In genomic region chr11:61569701-61570100, GRCh38 we compare ENCODE assay signal across 21 cellular contexts. TPM values are rescaled to one million over a fixed set of nuclear protein-coding genes. Genes with fewer than 3 reads are reported as not detected.
DNase-seq lines count a peak whose midpoint lies in the region; ATAC-seq and TF ChIP-seq lines count a peak whose summit lies in the region.
"Had no signal": no experiment of that assay in that cellular context is flagged by ENCODE, and none has a peak within 500 bp of the region (broad histone marks: within the 10 kb centered on the region; RNA-seq: fewer than 3 reads in every experiment).

No MANE protein-coding gene starts in this region.

- H3K4me1 ChIP-seq in neural progenitor cell (peaks cover 6% of the 10 kb centered on the region), A673 (ENCODE audit: insufficient read depth, low read length, poor library complexity, severe bottlenecking) (no peaks in the 10 kb centered on the region)
- H3K4me1 ChIP-seq: HAP-1, SJSA1 had no signal

- H3K4me1 Mint-ChIP-seq in neural progenitor cell = peaks cover 9% of the 10 kb centered on the region
- H3K4me1 Mint-ChIP-seq: B cell, CD14-positive monocyte had no signal

- H3K9me3 Mint-ChIP-seq in neural progenitor cell = no peaks in the 10 kb centered on the region
- H3K9me3 Mint-ChIP-seq: T-helper 1 cell treated with Interleukin-12 subunit alpha and Interleukin-12 subunit beta and Interleukin-4 antibody, amounts not matched to agents 30 μg/mL and 1 μg/mL, for 36 hours had no signal

- no peak overlapping the region for H3K27ac ChIP-seq in neural progenitor cell
- H3K27ac ChIP-seq in A673 (ENCODE audit: low read depth, low read length, poor library complexity, severe bottlenecking) = no peak overlapping the region
- H3K27ac ChIP-seq: Peyer's patch, SJSA1 had no signal

- H3K9ac ChIP-seq in neural progenitor cell = no peak overlapping the region

- H3K36me3 ChIP-seq in neural progenitor cell (no peaks in the 10 kb centered on the region), A673 (ENCODE audit: insufficient read depth, low read length, poor library complexity, severe bottlenecking) (no peaks in the 10 kb centered on the region)
- H3K36me3 ChIP-seq: HAP-1, Peyer's patch, SJSA1 had no signal

- no peak for ATAC-seq in left ventricle myocardium superior
- ATAC-seq: GM12878 had no signal

- no peaks in the 10 kb centered on the region for H3K79me2 ChIP-seq in neural progenitor cell (ENCODE audit: low read depth)

- no TSS peak for BruUV-seq in A673 (replicated peaks; lab: Mats Ljungman, UMichigan)

- intact Hi-C loops in left ventricle myocardium superior (cut with micrococcal nuclease) (no loop called here), A673 (cut with micrococcal nuclease; ENCODE audit: unreplicated experiment) (loop anchor here (5.0 kb wide), 2 partner anchors 52 to 58 kb away; no protein-coding TSS in a partner anchor)

- H3K27me3 ChIP-seq in neural progenitor cell (peaks cover 47% of the 10 kb centered on the region), A673 (replicated peaks; ENCODE audit: insufficient read depth, low read depth, low read length, poor library complexity) (peaks cover 50% of the 10 kb centered on the region)
- H3K27me3 ChIP-seq: Peyer's patch had no signal

- no peaks in the 10 kb centered on the region for H3K36me3 Mint-ChIP-seq in neural progenitor cell
- H3K36me3 Mint-ChIP-seq: CD14-positive monocyte had no signal

- DNase-seq in NCI-H2227 (lab: John Stamatoyannopoulos, UW; ENCODE audit: unreplicated experiment) = peak; percentile 24
- DNase-seq in NCI-H2227 treated with DMSO at 0.1 percent for 48 hours (lab: John Stamatoyannopoulos, UW) = no peak
- peak; percentile 43 for DNase-seq in SHP77 treated with DMSO at 0.1 percent for 48 hours (lab: John Stamatoyannopoulos, UW)
- DNase-seq in neural progenitor cell (ENCODE audit: low spot score) = no peak
- no peak for DNase-seq in left ventricle myocardium superior
- DNase-seq in NCI-H2107 treated with DMSO at 0.1 percent for 48 hours (lab: John Stamatoyannopoulos, UW; ENCODE audit: unreplicated experiment) = no peak
- no peak for DNase-seq in A673 (ENCODE audit: low spot score)
- DNase-seq: DND-41, KBM-7, NCI-H1105, NCI-H146, NCI-H2029 treated with DMSO at 0.1 percent for 48 hours, NCI-H748 treated with DMSO at 0.1 percent for 48 hours, Peyer's patch had no signal

- POLR2A ChIA-PET in A673 (lab: Charles Lee; ENCODE audit: low non-redundant PET) = no interaction called here

- H3K4me3 ChIP-seq in neural progenitor cell = no peak overlapping the region
- no peak overlapping the region for H3K4me3 ChIP-seq in A673 (ENCODE audit: low read depth, low read length, poor library complexity, severe bottlenecking)
- H3K4me3 ChIP-seq: GM12878, HAP-1, Peyer's patch, SJSA1 had no signal

- no peak overlapping the region for H3K4me2 ChIP-seq in neural progenitor cell

- no peak overlapping the region for H2AFZ ChIP-seq in neural progenitor cell (replicated peaks)

- H4K20me1 ChIP-seq in neural progenitor cell (ENCODE audit: low read depth) = peaks cover 28% of the 10 kb centered on the region

- H3K9me3 ChIP-seq in neural progenitor cell (ENCODE audit: low read depth) = no peaks in the 10 kb centered on the region
- no peaks in the 10 kb centered on the region for H3K9me3 ChIP-seq in A673 (ENCODE audit: low read depth, low read length, poor library complexity, severe bottlenecking)
- H3K9me3 ChIP-seq: HAP-1, Peyer's patch had no signal

- H3F3A ChIP-seq in neural progenitor cell (ENCODE audit: low read depth) = peaks cover 5% of the 10 kb centered on the region

- no peak overlapping the region for H3K27ac Mint-ChIP-seq in neural progenitor cell
- H3K27ac Mint-ChIP-seq: B cell; CD14-positive monocyte; T-helper 1 cell treated with Interleukin-12 subunit alpha and Interleukin-12 subunit beta and Interleukin-4 antibody, amounts not matched to agents 30 μg/mL and 1 μg/mL, for 36 hours had no signal

- peak overlapping the region; percentile 69 for H3K4me3 Mint-ChIP-seq in neural progenitor cell
- H3K4me3 Mint-ChIP-seq: B cell; T-helper 1 cell treated with Interleukin-12 subunit alpha and Interleukin-12 subunit beta and Interleukin-4 antibody, amounts not matched to agents 30 μg/mL and 1 μg/mL, for 36 hours had no signal

- H3K27me3 Mint-ChIP-seq in neural progenitor cell (ENCODE audit: insufficient read depth, low read depth) = peaks cover 41% of the 10 kb centered on the region

- CTCF ChIA-PET in A673 (lab: Charles Lee) = no interaction called here

- TF ChIP-seq CTCF in neural progenitor cell (IDR thresholded peaks at IDR 0.05) (no peak), A673 (conservative IDR thresholded peaks at IDR 0.05; ENCODE audit: low read depth, low read length) (no peak)

RNA-seq across cellular contexts. Expression of gene SYT7, which starts 11.2 kb away (rescaled TPM):
- total RNA-seq in neural progenitor cell (ENCODE audit: low replicate concordance) (0.73 and 4.4 TPM in 2 replicates), left ventricle myocardium superior (32.5 TPM), A673 (2021) (1.3 and 2.0 TPM in 2 replicates)
- total RNA-seq: B cell, GM12878, OCI-LY7, SJSA1 had no signal

Comparison
In these comparisons a context has a peak if more than half of its experiments do, and no peak if none do; other contexts are left out.
1. DNase-seq: peak in NCI-H2227 (single experiment) and SHP77 treated with DMSO at 0.1 percent for 48 hours (single experiment); none in NCI-H2227 treated with DMSO at 0.1 percent for 48 hours (single experiment), neural progenitor cell (single experiment), left ventricle myocardium superior (single experiment), NCI-H2107 treated with DMSO at 0.1 percent for 48 hours (single experiment) and A673 (single experiment).